In genomic region chr4:37138789-37139188, GRCh38 we compare ENCODE assay signal across 24 cellular contexts.
DNase-seq lines count a peak whose midpoint lies in the region; ATAC-seq and TF ChIP-seq lines count a peak whose summit lies in the region.
"Had no signal": no experiment of that assay in that cellular context is flagged by ENCODE, and none has a peak within 500 bp of the region (broad histone marks: within the 10 kb centered on the region; RNA-seq: fewer than 3 reads in every experiment).

No MANE protein-coding gene starts in this region.

- intact Hi-C loops in mucosa of descending colon (cut with DNase I, micrococcal nuclease) = no loop called here

- DNase-seq in SK-N-DZ (ENCODE audit: low spot score) = peak; percentile 28
- no peak for DNase-seq in nucleus accumbens (lab: John Stamatoyannopoulos, UW)
- DNase-seq in NCI-H510A (lab: John Stamatoyannopoulos, UW) = no peak
- no peak for DNase-seq in mucosa of descending colon
- DNase-seq: activated CD4-positive, alpha-beta T cell treated with anti-CD3 and anti-CD28 coated beads for 1 hour; activated CD8-positive, alpha-beta memory T cell treated with anti-CD3 and anti-CD28 coated beads for 24 hours; activated naive CD4-positive, alpha-beta T cell treated with anti-CD3 and anti-CD28 coated beads, Interleukin-2, amount 50 U/mL, for 16 hours; activated T-cell treated with anti-CD3 and anti-CD28 coated beads, Interleukin-2, amount 50 U/mL, for 72 hours; aorta; CD4-positive, CD25-positive, alpha-beta regulatory T cell; central memory CD4-positive, alpha-beta T cell; DMS 273 treated with DMSO at 0.1 percent for 48 hours; gastrocnemius medialis; HFFc6; hypothalamus; NCI-H526; RPMI8226; stimulated activated CD4-positive, alpha-beta T cell treated with anti-CD3 and anti-CD28 coated beads, Interleukin-2, amount 100 ng/mL, for 24 hours; stimulated activated naive CD4-positive, alpha-beta T cell had no signal

- ATAC-seq in GM18861 (IDR thresholded peaks at IDR 0.05; ENCODE audit: unreplicated experiment) = peak; percentile 59
- peak; percentile 54 for ATAC-seq in GM21529 (IDR thresholded peaks at IDR 0.05; ENCODE audit: unreplicated experiment)
- ATAC-seq in HG02938 (IDR thresholded peaks at IDR 0.05; ENCODE audit: unreplicated experiment) = peak; percentile 66
- ATAC-seq in mucosa of descending colon = no peak
- ATAC-seq: activated T-cell treated with anti-CD3 and anti-CD28 coated beads, Interleukin-2, amount 50 U/mL, for 72 hours; gastrocnemius medialis had no signal

- no peak for TF ChIP-seq CTCF in mucosa of descending colon (IDR thresholded peaks at IDR 0.05)

- no peaks in the 10 kb centered on the region for H3K9me3 ChIP-seq in mucosa of descending colon
- H3K9me3 ChIP-seq: gastrocnemius medialis had no signal

- H3K36me3 ChIP-seq in mucosa of descending colon (ENCODE audit: low read depth) = no peaks in the 10 kb centered on the region
- H3K36me3 ChIP-seq: esophagus muscularis mucosa, gastrocnemius medialis had no signal

- no peaks in the 10 kb centered on the region for H3K4me1 ChIP-seq in mucosa of descending colon (ENCODE audit: low read depth)
- H3K4me1 ChIP-seq: esophagus muscularis mucosa, gastrocnemius medialis had no signal

- no peak overlapping the region for H3K4me3 ChIP-seq in mucosa of descending colon
- H3K4me3 ChIP-seq: esophagus muscularis mucosa, gastrocnemius medialis, skin epidermis had no signal
